Comparison of ENCODE assay signal across 18 cellular contexts in the genomic region with DNA sequence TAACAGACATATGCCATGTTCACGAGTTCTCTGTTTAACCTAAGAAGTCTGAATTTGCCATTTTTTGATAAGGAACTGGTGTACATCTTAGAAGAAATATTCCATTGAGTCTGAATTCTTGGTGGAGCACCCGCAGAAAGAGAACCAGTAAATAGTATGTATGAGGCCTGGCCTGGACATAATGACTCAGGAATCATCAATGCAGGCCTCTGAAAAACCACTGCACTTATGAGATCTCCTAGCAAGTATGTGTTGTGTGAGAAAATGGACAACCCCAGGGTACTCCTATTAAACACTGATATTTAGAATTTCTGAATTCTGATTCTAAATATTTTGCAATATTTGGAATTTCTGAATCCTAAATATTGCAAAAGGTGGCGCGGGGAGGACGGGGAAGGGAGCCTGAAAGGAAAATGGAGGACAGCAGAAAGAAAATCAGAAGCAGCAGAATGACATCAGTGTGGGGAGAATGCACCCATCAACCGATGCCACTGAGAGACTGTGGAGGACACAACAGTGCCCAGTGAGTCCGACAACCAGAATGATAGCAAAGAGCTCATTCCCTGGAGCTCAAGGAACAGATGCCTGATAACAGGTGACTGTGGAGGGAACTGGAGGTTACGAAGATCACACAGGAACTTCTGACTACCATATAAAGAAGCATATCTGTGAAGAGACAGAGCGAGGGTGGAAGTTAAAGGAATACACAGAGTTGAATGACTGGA.
DNase-seq lines count a peak whose midpoint lies in the region; ATAC-seq and TF ChIP-seq lines count a peak whose summit lies in the region.
"Had no signal": no experiment of that assay in that cellular context is flagged by ENCODE, and none has a peak within 500 bp of the region (broad histone marks: within the 10 kb centered on the region; RNA-seq: fewer than 3 reads in every experiment).

No MANE protein-coding gene starts in this region.

- H3K9me3 ChIP-seq in BLaER1 (0 out of 2 replicates have a peak, but pooled peaks cover 7% of the 10 kb centered on the region), MG63 (no peaks in the 10 kb centered on the region), gastrocnemius medialis (no peaks in the 10 kb centered on the region)
- H3K9me3 ChIP-seq: SJSA1 had no signal

- peaks cover 60% of the 10 kb centered on the region for H4K20me1 ChIP-seq in BLaER1

- H3K4me1 ChIP-seq in BLaER1: peaks cover 42% of the 10 kb centered on the region
- H3K4me1 ChIP-seq in gastrocnemius medialis: peaks cover 0 to 9% of the 10 kb centered on the region in 2 donors
- H3K4me1 ChIP-seq: parathyroid adenoma had no signal

- H3K27me3 ChIP-seq in BLaER1 (no peaks in the 10 kb centered on the region), MG63 (no peaks in the 10 kb centered on the region), dorsolateral prefrontal cortex (no peaks in the 10 kb centered on the region), gastrocnemius medialis (no peaks in the 10 kb centered on the region)
- H3K27me3 ChIP-seq: SJSA1 had no signal

- ATAC-seq in GM19351 (IDR thresholded peaks at IDR 0.05; ENCODE audit: unreplicated experiment) (no peak), gastrocnemius medialis (no peak), HG03354 (IDR thresholded peaks at IDR 0.05; ENCODE audit: poor library complexity, severe bottlenecking, unreplicated experiment) (no peak)
- ATAC-seq: activated naive CD8-positive, alpha-beta T cell treated with anti-CD3 and anti-CD28 coated beads, Interleukin-2, amount 50 U/mL, for 24 hours; K562 had no signal

- in situ Hi-C loops in gastrocnemius medialis (cut with MboI; ENCODE audit: low sequenced_read_pairs in 4 of 4): no loop called here

- no peak for TF ChIP-seq POLR2A in gastrocnemius medialis (IDR thresholded peaks at IDR 0.05)

- no peak overlapping the region for H3K4me2 ChIP-seq in BLaER1

- intact Hi-C loops in dorsolateral prefrontal cortex (cut with DNase I) (no loop called here), gastrocnemius medialis (cut with DNase I; ENCODE audit: low total_unique reads) (no loop called here)

- TF ChIP-seq CTCF in dorsolateral prefrontal cortex (IDR thresholded peaks at IDR 0.05 in 54 of 56, conservative IDR thresholded peaks at IDR 0.05 in 2 of 56; ENCODE audit: low read depth in 1 of 56, partially characterized antibody in 56 of 56) (no peak), gastrocnemius medialis (IDR thresholded peaks at IDR 0.05 in 4 of 5, conservative IDR thresholded peaks at IDR 0.05 in 1 of 5) (no peak)

- H3K4me3 ChIP-seq in BLaER1: no peak overlapping the region
- no peak overlapping the region for H3K4me3 ChIP-seq in MG63
- H3K4me3 ChIP-seq in dorsolateral prefrontal cortex: no peak overlapping the region
- no peak overlapping the region for H3K4me3 ChIP-seq in gastrocnemius medialis
- H3K4me3 ChIP-seq: K562, lung, SJSA1 had no signal

- H3K27ac ChIP-seq in BLaER1 (0 out of 2 replicates have a peak overlapping the region, but pooled peaks have one; percentile 0), dorsolateral prefrontal cortex (peak overlapping the region in 31 of 59 donors; percentile 3 to 67 (median 34)), gastrocnemius medialis (no peak overlapping the region)
- H3K27ac ChIP-seq: C4-2B, parathyroid adenoma, SJSA1, VCaP had no signal

- DNase-seq in MG63 (peak; percentile 9), dorsolateral prefrontal cortex (no peak), myocyte (ENCODE audit: low read depth) (peak; percentile 70), NOMO-1 treated with dmso at 0.1 percent for 144 hours (lab: John Stamatoyannopoulos, UW; ENCODE audit: unreplicated experiment) (no peak), gastrocnemius medialis (no peak)
- DNase-seq: activated naive CD8-positive, alpha-beta T cell treated with anti-CD3 and anti-CD28 coated beads, Interleukin-2, amount 50 U/mL, for 24 hours; GF-D8; hippocampal formation; NCI-H1694 treated with DMSO at 0.1 percent for 48 hours had no signal

- no peak overlapping the region for H3K9ac ChIP-seq in BLaER1
- H3K9ac ChIP-seq: parathyroid adenoma had no signal

- H3K36me3 ChIP-seq in BLaER1 (peaks cover 17% of the 10 kb centered on the region), MG63 (no peaks in the 10 kb centered on the region), gastrocnemius medialis (no peaks in the 10 kb centered on the region)
- H3K36me3 ChIP-seq: SJSA1 had no signal

Comparison
In these comparisons a context has a peak if more than half of its experiments do, and no peak if none do; other contexts are left out.
1. H3K27ac ChIP-seq: peak in BLaER1 (single experiment) and dorsolateral prefrontal cortex (31 of 59); none in gastrocnemius medialis (0 of 4).
2. DNase-seq: peak in MG63 (single experiment) and myocyte (single experiment); none in dorsolateral prefrontal cortex (0 of 10), NOMO-1 treated with dmso at 0.1 percent for 144 hours (single experiment) and gastrocnemius medialis (0 of 2).